In the genomic region with DNA sequence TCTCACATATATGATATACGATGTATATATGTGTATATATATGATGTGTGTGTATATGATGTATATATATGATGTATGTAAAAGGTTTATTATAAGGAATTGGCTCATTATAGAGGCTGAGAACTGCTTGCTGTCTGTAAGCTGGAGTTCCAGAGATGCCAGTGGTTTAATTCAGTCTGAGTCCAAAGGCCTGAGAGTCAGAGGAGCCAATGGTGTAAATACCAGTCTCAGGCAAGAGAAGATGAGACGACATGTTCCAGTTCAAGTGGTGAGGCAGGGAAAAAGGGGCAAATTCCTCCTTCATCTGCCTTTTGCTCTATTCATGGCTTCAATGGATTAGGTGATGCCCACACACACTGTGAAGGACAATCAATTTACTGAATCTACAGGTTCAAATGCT, we compare ENCODE assay signal across 35 cellular contexts. TPM values are rescaled to one million over a fixed set of nuclear protein-coding genes. Genes with fewer than 3 reads are reported as not detected.
"Had no signal": no experiment of that assay in that cellular context is flagged by ENCODE, and none has a peak within 500 bp of the region (broad histone marks: within the 10 kb centered on the region; RNA-seq: fewer than 3 reads in every experiment).

No MANE protein-coding gene starts in this region.

- H3K36me3 ChIP-seq: Peyer's patch, WERI-Rb-1 had no signal

- H3K4me2 ChIP-seq: KMS-11, SK-N-SH had no signal

- H3K27me3 ChIP-seq: ascending aorta, Peyer's patch, SJSA1 had no signal

- H3K9me3 ChIP-seq: ascending aorta, Peyer's patch, SJSA1, SK-N-SH had no signal

- H3K9ac ChIP-seq: KMS-11, SK-N-SH had no signal

- H3K4me3 ChIP-seq: ascending aorta, Peyer's patch, SJSA1 had no signal

- DNase-seq: activated CD4-positive, alpha-beta memory T cell treated with anti-CD3 and anti-CD28 coated beads, Interleukin-2, amount 10 ng/mL, durations not matched to agents 7 days and 5 days; activated CD4-positive, alpha-beta T cell treated with anti-CD3 and anti-CD28 coated beads for 1 hour; activated CD4-positive, alpha-beta T cell treated with anti-CD3 and anti-CD28 coated beads for 48 hours; activated CD4-positive, CD25-positive, alpha-beta regulatory T cell; activated CD8-positive, alpha-beta memory T cell treated with anti-CD3 and anti-CD28 coated beads for 24 hours; activated CD8-positive, alpha-beta memory T cell treated with anti-CD3 and anti-CD28 coated beads, Interleukin-2, amount 10 ng/mL, durations not matched to agents 7 days and 5 days; activated CD8-positive, alpha-beta memory T cell treated with anti-CD3 and anti-CD28 coated beads, Interleukin-2, amount 50 U/mL, for 48 hours; activated effector memory CD4-positive, alpha-beta T cell treated with Interleukin-2 at 50 U/mL for 16 hours; activated naive CD4-positive, alpha-beta T cell treated with anti-CD3 and anti-CD28 coated beads, Interleukin-2, amount 10 ng/mL, durations not matched to agents 7 days and 5 days; activated naive CD8-positive, alpha-beta T cell treated with anti-CD3 and anti-CD28 coated beads, Interleukin-2, amount 50 U/mL, for 24 hours; activated T-cell treated with anti-CD3 and anti-CD28 coated beads, Interleukin-2, amount 50 U/mL, for 48 hours; amygdala; caudate nucleus; MM.1S; MV-4-11; NCI-H1092; NCI-H1436 treated with DMSO at 0.1 percent for 48 hours; NCI-H1694 treated with DMSO at 0.1 percent for 48 hours; NCI-H2029 treated with DMSO at 0.1 percent for 48 hours; NCI-H2107; NCI-H2171; NCI-H446; NCI-H524; NCI-H69; PC-3; Peyer's patch; RPMI8226; SHP77 treated with DMSO at 0.1 percent for 48 hours; SK-N-SH; T-cell; T-helper 17 cell; WERI-Rb-1 had no signal

- H3K4me1 ChIP-seq: ascending aorta, Peyer's patch, SJSA1 had no signal

- H3K27ac ChIP-seq: ascending aorta, KMS-11, Peyer's patch, SJSA1, WERI-Rb-1 had no signal

RNA-seq across cellular contexts. Expression of a gene that starts 17.1 kb away (rescaled TPM):
- total RNA-seq: T-helper 17 cell had no signal
- polyA plus RNA-seq: SK-N-SH had no signal
